ENCODE assay signal across 23 cellular contexts in genomic region chr10:77600640-77601039, GRCh38. TPM values are rescaled to one million over a fixed set of nuclear protein-coding genes. Genes with fewer than 3 reads are reported as not detected.
DNase-seq lines count a peak whose midpoint lies in the region; ATAC-seq, FAIRE-seq and TF ChIP-seq lines count a peak whose summit lies in the region.
"Had no signal": no experiment of that assay in that cellular context is flagged by ENCODE, and none has a peak within 500 bp of the region (broad histone marks: within the 10 kb centered on the region; RNA-seq: fewer than 3 reads in every experiment).

No MANE protein-coding gene starts in this region.

- TF ChIP-seq CTCF in kidney (IDR thresholded peaks at IDR 0.05; ENCODE audit: borderline replicate concordance, extremely low read depth, insufficient read depth) (no peak), gastrocnemius medialis (IDR thresholded peaks at IDR 0.05 in 4 of 5, conservative IDR thresholded peaks at IDR 0.05 in 1 of 5) (no peak), glutamatergic neuron (IDR thresholded peaks at IDR 0.05; ENCODE audit: partially characterized antibody, unreplicated experiment) (no peak)

- H3K4me3 ChIP-seq in kidney (ENCODE audit: low read length in 2 of 2): no peak overlapping the region
- no peak overlapping the region for H3K4me3 ChIP-seq in gastrocnemius medialis
- H3K4me3 ChIP-seq: GM12878, GM23338 had no signal

- no peaks in the 10 kb centered on the region for H3K36me3 ChIP-seq in kidney (ENCODE audit: control insufficient read depth in 1 of 2, insufficient read depth in 2 of 2, low read length in 2 of 2)
- no peaks in the 10 kb centered on the region for H3K36me3 ChIP-seq in gastrocnemius medialis
- H3K36me3 ChIP-seq: BE2C had no signal

- intact Hi-C loops in kidney (cut with DNase I): no loop called here
- intact Hi-C loops in gastrocnemius medialis (cut with DNase I; ENCODE audit: low total_unique reads): no loop called here

- H3K9me3 Mint-ChIP-seq in glutamatergic neuron (ENCODE audit: unreplicated experiment): peaks cover 1% of the 10 kb centered on the region
- H3K9me3 Mint-ChIP-seq: CD4-positive, alpha-beta T cell; GM23338 had no signal

- H3K27ac ChIP-seq in kidney (ENCODE audit: low read depth in 2 of 2, low read length in 2 of 2) (no peak overlapping the region), gastrocnemius medialis (peak overlapping the region; percentile 72 to 85 (median 80))

- H3K27me3 ChIP-seq in gastrocnemius medialis: no peaks in the 10 kb centered on the region
- H3K27me3 ChIP-seq: BE2C had no signal

- peaks cover 2% of the 10 kb centered on the region for H3K27me3 Mint-ChIP-seq in glutamatergic neuron (ENCODE audit: unreplicated experiment)
- H3K27me3 Mint-ChIP-seq: CD4-positive, alpha-beta T cell had no signal

- H3K4me3 Mint-ChIP-seq in glutamatergic neuron (ENCODE audit: unreplicated experiment): no peak overlapping the region
- H3K4me3 Mint-ChIP-seq: CD4-positive, alpha-beta T cell; GM23338 had no signal

- in situ Hi-C loops in gastrocnemius medialis (cut with MboI; ENCODE audit: low sequenced_read_pairs in 4 of 4): no loop called here

- H3K4me1 Mint-ChIP-seq in glutamatergic neuron (ENCODE audit: low read depth, unreplicated experiment): peaks cover 7% of the 10 kb centered on the region

- no peak overlapping the region for H3K27ac Mint-ChIP-seq in glutamatergic neuron (ENCODE audit: unreplicated experiment)
- H3K27ac Mint-ChIP-seq: CD4-positive, alpha-beta T cell; GM23338 had no signal

- ATAC-seq in gastrocnemius medialis: no peak
- ATAC-seq: GM12878, GM23338, Panc1 had no signal

- DNase-seq in GM12892 (ENCODE audit: insufficient read length) (no peak), HTR-8/SVneo (ENCODE audit: insufficient read length, low spot score) (no peak), kidney (peak; percentile 14), gastrocnemius medialis (no peak), glutamatergic neuron (no peak)
- DNase-seq in activated CD4-positive, alpha-beta T cell treated with anti-CD3 and anti-CD28 coated beads, Interleukin-2, amount 50 U/mL, for 4 hours: no peak
- no peak for DNase-seq in activated naive CD4-positive, alpha-beta T cell treated with Interleukin-2 at 50 U/mL for 16 hours
- DNase-seq: BE2C; CD4-positive, alpha-beta T cell; COR-L47; DMS79 treated with DMSO at 0.1 percent for 48 hours; HCEC 1CT; Kasumi-1; NCI-H1930; NCI-H226; NCI-H510A treated with DMSO at 0.1 percent for 48 hours; NCI-H774; NK-92 treated with Interleukin-12 subunit alpha and Interleukin-12 subunit beta, amount 100 ng/mL, for 24 hours; SIG-M5; SK-N-SH had no signal

- H3K9me3 ChIP-seq in kidney (ENCODE audit: control insufficient read depth in 1 of 2, low read length in 2 of 2) (no peaks in the 10 kb centered on the region), gastrocnemius medialis (no peaks in the 10 kb centered on the region)
- H3K9me3 ChIP-seq: BE2C, SK-N-SH had no signal

- peak; percentile 40 for FAIRE-seq in GM12892 (lab: Jason Lieb, UNC)
- peak; percentile 72 for FAIRE-seq in HTR-8/SVneo (lab: Jason Lieb, UNC)
- no peak for FAIRE-seq in kidney (lab: Jason Lieb, UNC)
- FAIRE-seq: GM12878 had no signal

- H3K36me3 Mint-ChIP-seq in glutamatergic neuron (ENCODE audit: unreplicated experiment): peaks cover 3% of the 10 kb centered on the region

- TF ChIP-seq POLR2A in GM12892 (IDR thresholded peaks at IDR 0.05; ENCODE audit: low read depth, low read length) (no peak), gastrocnemius medialis (IDR thresholded peaks at IDR 0.05) (no peak)

- H3K4me1 ChIP-seq in kidney (ENCODE audit: control insufficient read depth in 1 of 2, insufficient read depth in 1 of 2, low read depth in 1 of 2, low read length in 2 of 2): peaks cover 0 to 3% of the 10 kb centered on the region in 2 donors
- H3K4me1 ChIP-seq in gastrocnemius medialis: peaks cover 35 to 47% of the 10 kb centered on the region in 2 donors

- no peak overlapping the region for H3K9ac ChIP-seq in kidney (ENCODE audit: low read length in 2 of 2)
- H3K9ac ChIP-seq: SK-N-SH had no signal

RNA-seq across cellular contexts. Expression of gene KCNMA1, which starts 37.0 kb away (rescaled TPM):
- 31.4 TPM for polyA plus RNA-seq in GM12892 (2012; ENCODE audit: missing spikeins)
- total RNA-seq in kidney: 8.9 TPM
- polyA plus RNA-seq in kidney (ENCODE audit: insufficient read depth, low read depth, low replicate concordance): 4.2 TPM
- total RNA-seq in gastrocnemius medialis: 10 to 100 TPM; 66.8 to 96.5 (median 78.9) TPM
- total RNA-seq in glutamatergic neuron (ENCODE audit: unreplicated experiment): 3.2 TPM
- total RNA-seq: CD4-positive, alpha-beta T cell had no signal

Comparison
In these comparisons a context has a peak if more than half of its experiments do, and no peak if none do; other contexts are left out.
1. H3K27ac ChIP-seq: peak in gastrocnemius medialis (4 of 4); none in kidney (0 of 2).